In genomic region chr15:40807028-40807887, GRCh38 we compare ENCODE assay signal across 8 cellular contexts. TPM values are rescaled to one million over a fixed set of nuclear protein-coding genes. Genes with fewer than 3 reads are reported as not detected.
DNase-seq lines count a peak whose midpoint lies in the region; ATAC-seq and TF ChIP-seq lines count a peak whose summit lies in the region.

TSS of gene DNAJC17 (minus strand) at chr15:40807473. CDS start at chr15:40807446, 27 bp downstream.
TSS of gene ZFYVE19 (plus strand) at chr15:40807089. CDS start at chr15:40807590, 501 bp downstream.

- no peaks in the 10 kb centered on the region for H3K9me3 Mint-ChIP-seq in CD4-positive, alpha-beta T cell
- H3K9me3 Mint-ChIP-seq in activated CD4-positive, alpha-beta memory T cell treated with anti-CD3 and anti-CD28 coated beads for 36 hours = no peaks in the 10 kb centered on the region

- peak; percentile 86 to 93 (median 90) for DNase-seq in CD4-positive, alpha-beta T cell
- DNase-seq in NCI-H82 treated with DMSO at 0.1 percent for 48 hours (lab: John Stamatoyannopoulos, UW; ENCODE audit: unreplicated experiment) (peak; percentile 96), dorsolateral prefrontal cortex (peak; percentile 94 to 99 (median 98)), right lobe of liver (peak; percentile 97 to 99 (median 98))
- peak; percentile 97 for DNase-seq in activated CD4-positive, alpha-beta memory T cell treated with anti-CD3 and anti-CD28 coated beads for 36 hours
- DNase-seq in stimulated activated CD4-positive, alpha-beta T cell treated with anti-CD3 and anti-CD28 coated beads, Interleukin-4, amount 100 ng/mL, for 4 hours = peak; percentile 94 to 95

- H3K27ac ChIP-seq in CD4-positive, alpha-beta T cell (ENCODE audit: low read depth, low read length) = peak within 1 kb of the TSS; percentile 90
- peak within 1 kb of the TSS; percentile 75 to 99 (median 95) for H3K27ac ChIP-seq in dorsolateral prefrontal cortex
- H3K27ac ChIP-seq in right lobe of liver = peak within 1 kb of the TSS; percentile 93 to 96 (median 95)

- TF ChIP-seq CTCF in CD4-positive, alpha-beta T cell (IDR thresholded peaks at IDR 0.05) = no peak
- TF ChIP-seq CTCF in dorsolateral prefrontal cortex (IDR thresholded peaks at IDR 0.05 in 54 of 56, conservative IDR thresholded peaks at IDR 0.05 in 2 of 56; ENCODE audit: low read depth in 1 of 56, partially characterized antibody in 56 of 56) (peak in 24 of 56 donors; percentile 3 to 58 (median 20)), right lobe of liver (IDR thresholded peaks at IDR 0.05) (peak in 1 of 4 donors; percentile 12)

- H3K4me1 Mint-ChIP-seq in CD4-positive, alpha-beta T cell (ENCODE audit: low read depth) = peaks cover 23% of the 10 kb centered on the region
- H3K4me1 Mint-ChIP-seq in activated CD4-positive, alpha-beta memory T cell treated with anti-CD3 and anti-CD28 coated beads for 36 hours (ENCODE audit: low read depth) = peaks cover 21% of the 10 kb centered on the region

- no peaks in the 10 kb centered on the region for H3K9me3 ChIP-seq in CD4-positive, alpha-beta T cell (ENCODE audit: control insufficient read depth, low read length)
- H3K9me3 ChIP-seq in right lobe of liver = no peaks in the 10 kb centered on the region

- intact Hi-C loops in CD4-positive, alpha-beta T cell (cut with DNase I, micrococcal nuclease) = loop anchor here (1.0 to 5.0 kb wide), 5 partner anchors 52 to 735 kb away; partner anchors contain the start of genes RMDN3 (in 2 of the 2), RAD51 (in 1 of the 2), RPAP1 (in 1 of the 2) and VPS18 (in 1 of the 2)
- intact Hi-C loops in activated CD4-positive, alpha-beta memory T cell treated with anti-CD3 and anti-CD28 coated beads for 36 hours (cut with micrococcal nuclease) = loop anchor here (1.0 to 5.0 kb wide), 13 partner anchors 9 to 476 kb away; partner anchors contain the start of genes CCDC32, INO80, KNL1 and RMDN3
- intact Hi-C loops in dorsolateral prefrontal cortex (cut with DNase I) (loop anchor here (1.0 to 5.0 kb wide), 5 partner anchors 52 to 216 kb away; partner anchors contain the start of genes RAD51 (in 1 of the 2), RMDN3 (in 1 of the 2) and VPS18 (in 1 of the 2)), right lobe of liver (cut with DNase I) (no loop called here)

- H3K4me3 ChIP-seq in dorsolateral prefrontal cortex (peak within 1 kb of the TSS; percentile 70 to 100 (median 95)), right lobe of liver (peak within 1 kb of the TSS; percentile 95 to 99 (median 98))

- POLR2A ChIA-PET in CD4-positive, alpha-beta T cell (lab: Charles Lee) = interaction anchor here (0.6 to 2.6 kb wide), 10 partner anchors 12 to 309 kb away, joined by 3 to 13 read pairs (median 4); partner anchors contain the start of genes C15orf62, CCDC32, INO80 and RAD51
- POLR2A ChIA-PET in activated CD4-positive, alpha-beta memory T cell treated with anti-CD3 and anti-CD28 coated beads for 36 hours (lab: Charles Lee) = interaction anchor here (0.9 to 1.5 kb wide), 4 partner anchors 14 to 113 kb away, joined by 3 to 5 read pairs (median 4); partner anchors contain the start of gene SPINT1

- peak within 1 kb of the TSS; percentile 91 for H3K27ac Mint-ChIP-seq in CD4-positive, alpha-beta T cell
- peak within 1 kb of the TSS; percentile 98 for H3K27ac Mint-ChIP-seq in activated CD4-positive, alpha-beta memory T cell treated with anti-CD3 and anti-CD28 coated beads for 36 hours

- peaks cover 0 to 33% (median 14%) of the 10 kb centered on the region in 4 donors for H3K4me1 ChIP-seq in right lobe of liver

- no peaks in the 10 kb centered on the region for H3K27me3 Mint-ChIP-seq in CD4-positive, alpha-beta T cell
- no peaks in the 10 kb centered on the region for H3K27me3 Mint-ChIP-seq in activated CD4-positive, alpha-beta memory T cell treated with anti-CD3 and anti-CD28 coated beads for 36 hours

- peaks cover 0 to 8% (median 0%) of the 10 kb centered on the region in 4 donors for H3K36me3 ChIP-seq in right lobe of liver

- H3K27me3 ChIP-seq in CD4-positive, alpha-beta T cell (ENCODE audit: control insufficient read depth, insufficient read depth, low read length) = no peaks in the 10 kb centered on the region
- no peaks in the 10 kb centered on the region for H3K27me3 ChIP-seq in dorsolateral prefrontal cortex
- H3K27me3 ChIP-seq in right lobe of liver = no peaks in the 10 kb centered on the region

- TF ChIP-seq POLR2A in right lobe of liver (IDR thresholded peaks at IDR 0.05) = peak; percentile 57

- peak within 1 kb of the TSS; percentile 96 for H3K4me3 Mint-ChIP-seq in CD4-positive, alpha-beta T cell
- peak within 1 kb of the TSS; percentile 97 for H3K4me3 Mint-ChIP-seq in activated CD4-positive, alpha-beta memory T cell treated with anti-CD3 and anti-CD28 coated beads for 36 hours

- H3K36me3 Mint-ChIP-seq in CD4-positive, alpha-beta T cell (ENCODE audit: low read depth) = peaks cover 27% of the 10 kb centered on the region
- H3K36me3 Mint-ChIP-seq in activated CD4-positive, alpha-beta memory T cell treated with anti-CD3 and anti-CD28 coated beads for 36 hours = peaks cover 17% of the 10 kb centered on the region

- WGBS in right lobe of liver (ENCODE audit: insufficient coverage, low coverage, low lambda C conversion rate, missing lambda C conversion rate) = 0% methylated on average over 17 of the region's 64 CpGs

- ATAC-seq in CD4-positive, alpha-beta T cell (ENCODE audit: poor library complexity) = peak; percentile 97
- ATAC-seq in GM19438 (IDR thresholded peaks at IDR 0.05; ENCODE audit: low read depth, unreplicated experiment) (peak; percentile 88), HG03575 (IDR thresholded peaks at IDR 0.05; ENCODE audit: extremely low read depth, insufficient number of reproducible peaks, low FRiP score, unreplicated experiment) (peak; percentile 62), right lobe of liver (peak; percentile 89 to 98 (median 96))

- CTCF ChIA-PET in CD4-positive, alpha-beta T cell (lab: Charles Lee) = interaction anchor here (1.4 to 2.0 kb wide), 2 partner anchors 52 to 87 kb away, joined by 5 to 8 read pairs; partner anchors contain the start of gene VPS18
- CTCF ChIA-PET in activated CD4-positive, alpha-beta memory T cell treated with anti-CD3 and anti-CD28 coated beads for 36 hours (lab: Charles Lee) = interaction anchor here (1.1 to 3.5 kb wide), 6 partner anchors 15 to 365 kb away, joined by 3 to 21 read pairs (median 9); partner anchors contain the start of gene VPS18

RNA-seq across cellular contexts. Expression of gene DNAJC17, which starts in this region (rescaled TPM):
- total RNA-seq in CD4-positive, alpha-beta T cell = 10 to 100 TPM; 14.4 to 17.9 TPM
- total RNA-seq in activated CD4-positive, alpha-beta memory T cell treated with anti-CD3 and anti-CD28 coated beads for 36 hours = 10 to 100 TPM; 32.5 to 34.5 TPM
- total RNA-seq in dorsolateral prefrontal cortex (10 to 100 TPM; 17.9 to 54.4 (median 34.3) TPM), right lobe of liver (10 to 100 TPM in 5 of 6 experiments, 1 to 10 TPM in 1; 7.8 to 23.7 (median 17.7) TPM)

RNA-seq across cellular contexts. Expression of gene ZFYVE19, which starts in this region (rescaled TPM):
- 10 to 100 TPM; 12.0 to 13.0 TPM for total RNA-seq in CD4-positive, alpha-beta T cell
- total RNA-seq in activated CD4-positive, alpha-beta memory T cell treated with anti-CD3 and anti-CD28 coated beads for 36 hours = 10 to 100 TPM; 22.8 to 26.1 TPM
- total RNA-seq in dorsolateral prefrontal cortex (10 to 100 TPM; 17.6 to 48.7 (median 30.8) TPM), right lobe of liver (10 to 100 TPM; 11.5 to 49.3 (median 19.5) TPM)

Comparison
In these comparisons a context has a peak if more than half of its experiments do, and no peak if none do; other contexts are left out.
1. Peak in every context shown above with its lines: DNase-seq, ATAC-seq, H3K4me3 ChIP-seq and H3K27ac ChIP-seq.
2. intact Hi-C loops: an anchor here in CD4-positive, alpha-beta T cell (1.0 to 5.0 kb wide), activated CD4-positive, alpha-beta memory T cell treated with anti-CD3 and anti-CD28 coated beads for 36 hours (1.0 to 5.0 kb wide) and dorsolateral prefrontal cortex (1.0 to 5.0 kb wide); none called in right lobe of liver.